Comparison of ENCODE assay signal across 17 cellular contexts in genomic region chr1:232303221-232303620, GRCh38.
DNase-seq lines count a peak whose midpoint lies in the region; ATAC-seq, FAIRE-seq and TF ChIP-seq lines count a peak whose summit lies in the region.
"Had no signal": no experiment of that assay in that cellular context is flagged by ENCODE, and none has a peak within 500 bp of the region (broad histone marks: within the 10 kb centered on the region; RNA-seq: fewer than 3 reads in every experiment).

No MANE protein-coding gene starts in this region.

- no peaks in the 10 kb centered on the region for H3K27me3 ChIP-seq in foreskin keratinocyte

- H3K27me3 Mint-ChIP-seq in activated CD8-positive, alpha-beta T cell treated with anti-CD3 and anti-CD28 coated beads for 36 hours = peaks cover 15% of the 10 kb centered on the region

- CTCF ChIA-PET in activated CD8-positive, alpha-beta T cell treated with anti-CD3 and anti-CD28 coated beads for 36 hours (lab: Charles Lee) = no interaction called here

- DNase-seq in HTR-8/SVneo (ENCODE audit: insufficient read length, low spot score) = no peak
- peak; percentile 12 for DNase-seq in M059J (ENCODE audit: low read depth)
- peak; percentile 67 for DNase-seq in epithelial cell of esophagus (ENCODE audit: low read depth)
- peak; percentile 33 to 66 for DNase-seq in foreskin keratinocyte
- no peak for DNase-seq in activated effector memory CD4-positive, alpha-beta T cell treated with Interleukin-2 at 50 U/mL for 16 hours
- DNase-seq in cerebellar cortex (ENCODE audit: low spot score) = no peak
- no peak for DNase-seq in activated CD8-positive, alpha-beta T cell treated with anti-CD3 and anti-CD28 coated beads for 36 hours
- DNase-seq: AML-193; Caco-2; CD4-positive, alpha-beta T cell; DMS79 treated with DMSO at 0.1 percent for 48 hours; GF-D8; H9 had no signal

- no peaks in the 10 kb centered on the region for H3K4me1 ChIP-seq in foreskin keratinocyte
- H3K4me1 ChIP-seq: Caco-2 had no signal

- H3K4me1 Mint-ChIP-seq in activated CD8-positive, alpha-beta T cell treated with anti-CD3 and anti-CD28 coated beads for 36 hours (ENCODE audit: low read depth) = no peaks in the 10 kb centered on the region

- no peak overlapping the region for H3K27ac Mint-ChIP-seq in activated CD8-positive, alpha-beta T cell treated with anti-CD3 and anti-CD28 coated beads for 36 hours
- H3K27ac Mint-ChIP-seq: CD4-positive, alpha-beta T cell; H9 had no signal

- H3K4me3 Mint-ChIP-seq in activated CD8-positive, alpha-beta T cell treated with anti-CD3 and anti-CD28 coated beads for 36 hours = no peak overlapping the region
- H3K4me3 Mint-ChIP-seq: CD4-positive, alpha-beta T cell; H9 had no signal

- no peaks in the 10 kb centered on the region for H3K36me3 Mint-ChIP-seq in activated CD8-positive, alpha-beta T cell treated with anti-CD3 and anti-CD28 coated beads for 36 hours (ENCODE audit: low read depth)

- no peak overlapping the region for H3K27ac ChIP-seq in foreskin keratinocyte
- H3K27ac ChIP-seq: C4-2B had no signal

- peak; percentile 70 for ATAC-seq in foreskin keratinocyte
- ATAC-seq in activated CD8-positive, alpha-beta T cell treated with anti-CD3 and anti-CD28 coated beads for 36 hours = no peak

- no peaks in the 10 kb centered on the region for H3K9me3 Mint-ChIP-seq in activated CD8-positive, alpha-beta T cell treated with anti-CD3 and anti-CD28 coated beads for 36 hours
- H3K9me3 Mint-ChIP-seq: CD4-positive, alpha-beta T cell; H9 had no signal

- intact Hi-C loops in activated CD8-positive, alpha-beta T cell treated with anti-CD3 and anti-CD28 coated beads for 36 hours (cut with micrococcal nuclease) = no loop called here

- H3K4me3 ChIP-seq in epithelial cell of esophagus (ENCODE audit: low read length) = no peak overlapping the region

- POLR2A ChIA-PET in activated CD8-positive, alpha-beta T cell treated with anti-CD3 and anti-CD28 coated beads for 36 hours (lab: Charles Lee) = no interaction called here

- TF ChIP-seq CTCF in epithelial cell of esophagus (IDR thresholded peaks at IDR 0.05; ENCODE audit: insufficient read depth, low read depth, low read length, missing control alignments) (no peak), foreskin keratinocyte (conservative IDR thresholded peaks at IDR 0.05) (no peak)
- no peak for TF ChIP-seq CTCF in activated CD8-positive, alpha-beta T cell treated with anti-CD3 and anti-CD28 coated beads for 36 hours (IDR thresholded peaks at IDR 0.05)

- FAIRE-seq in HTR-8/SVneo (lab: Jason Lieb, UNC) = peak; percentile 33
- FAIRE-seq: A204.1, D721Med, H1 had no signal

Comparison
In these comparisons a context has a peak if more than half of its experiments do, and no peak if none do; other contexts are left out.
1. DNase-seq: peak in M059J (single experiment), epithelial cell of esophagus (single experiment) and foreskin keratinocyte (2 of 2); none in HTR-8/SVneo (single experiment), activated effector memory CD4-positive, alpha-beta T cell treated with Interleukin-2 at 50 U/mL for 16 hours (single experiment), cerebellar cortex (single experiment) and activated CD8-positive, alpha-beta T cell treated with anti-CD3 and anti-CD28 coated beads for 36 hours (single experiment).